18 cellular contexts compared by ENCODE assay signal in the genomic region with DNA sequence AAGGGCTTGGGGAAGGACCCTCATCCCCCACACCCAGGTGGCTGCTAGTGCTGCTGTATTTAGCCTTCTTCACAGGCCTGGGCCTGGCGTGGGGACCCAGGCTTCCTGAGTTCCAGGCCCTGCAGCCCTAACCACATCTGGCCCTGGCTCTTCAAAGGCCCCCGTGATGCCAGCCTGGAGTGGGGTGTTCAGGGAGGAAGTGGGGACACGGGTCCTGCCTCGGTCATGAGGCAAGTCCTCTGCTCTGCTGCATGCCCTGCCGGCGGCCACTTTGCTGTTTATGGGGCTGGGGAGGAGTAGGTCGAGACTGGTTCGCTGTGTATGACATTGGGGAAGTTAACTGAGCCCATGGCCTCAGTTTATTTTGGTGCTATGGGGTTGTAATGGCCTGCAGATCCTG. TPM values are rescaled to one million over a fixed set of nuclear protein-coding genes. Genes with fewer than 3 reads are reported as not detected.
A peak's percentile ranks its signal among the peaks of the same experiment; 100 is the strongest.
DNase-seq lines count a peak whose midpoint lies in the region; ATAC-seq, FAIRE-seq and TF ChIP-seq lines count a peak whose summit lies in the region.
"Had no signal": no experiment of that assay in that cellular context is flagged by ENCODE, and none has a peak within 500 bp of the region (broad histone marks: within the 10 kb centered on the region; RNA-seq: fewer than 3 reads in every experiment).

No MANE protein-coding gene starts in this region.

- H3K36me3 Mint-ChIP-seq in astrocyte (ENCODE audit: low read depth, unreplicated experiment): no peaks in the 10 kb centered on the region
- H3K36me3 Mint-ChIP-seq in activated CD4-positive, alpha-beta T cell treated with anti-CD3 and anti-CD28 coated beads, Interleukin-2, amount 10 ng/mL, durations not matched to agents 7 days and 5 days (ENCODE audit: low read depth): no peaks in the 10 kb centered on the region
- H3K36me3 Mint-ChIP-seq: CD8-positive, alpha-beta memory T cell had no signal

- H4K8ac ChIP-seq in mesenchymal stem cell (ENCODE audit: low read length): no peak overlapping the region

- in situ Hi-C loops in KBM-7 (cut with MboI; ENCODE audit: low pct_unique_long_range_greater_than_20kb, low sequenced_read_pairs): no loop called here

- H3K9ac ChIP-seq in BLaER1 treated with 17β-estradiol and CSF1 and Interleukin-3, amounts not matched to agents 10 nM and 100 nM: peak overlapping the region in 3 of 11 experiments; percentile 18 to 44 (median 18); a peak in 4 of 22 replicates
- H3K9ac ChIP-seq in astrocyte (ENCODE audit: low read length) (no peak overlapping the region), mesenchymal stem cell (ENCODE audit: low read length) (no peak overlapping the region)

- 92% methylated on average over 8 of the region's 8 CpGs for WGBS in mesenchymal stem cell

- H2AFZ ChIP-seq in astrocyte (ENCODE audit: low read depth, low read length) (no peak overlapping the region), mesenchymal stem cell (ENCODE audit: low read depth, low read length) (no peak overlapping the region)

- H3K79me2 ChIP-seq in astrocyte (ENCODE audit: insufficient read depth, low read length): no peaks in the 10 kb centered on the region

- POLR2A ChIA-PET in activated CD4-positive, alpha-beta T cell treated with anti-CD3 and anti-CD28 coated beads, Interleukin-2, amount 10 ng/mL, durations not matched to agents 7 days and 5 days (lab: Charles Lee): no interaction called here

- peaks cover 10 to 69% (median 54%) of the 10 kb centered on the region in 10 experiments for H3K4me1 ChIP-seq in BLaER1 treated with 17β-estradiol and CSF1 and Interleukin-3, amounts not matched to agents 10 nM and 100 nM
- H3K4me1 ChIP-seq in astrocyte (ENCODE audit: insufficient read depth, low read length): peaks cover 9% of the 10 kb centered on the region
- peaks cover 46% of the 10 kb centered on the region for H3K4me1 ChIP-seq in mesenchymal stem cell (ENCODE audit: control insufficient read depth, insufficient read depth, low read depth, low read length)
- H3K4me1 ChIP-seq in tibial artery: peaks cover 0 to 67% (median 52%) of the 10 kb centered on the region in 4 donors
- H3K4me1 ChIP-seq: BE2C, Caco-2 had no signal

- peaks cover 6% of the 10 kb centered on the region for H3K4me1 Mint-ChIP-seq in astrocyte (ENCODE audit: low read depth, unreplicated experiment)
- peaks cover 5% of the 10 kb centered on the region for H3K4me1 Mint-ChIP-seq in activated CD4-positive, alpha-beta T cell treated with anti-CD3 and anti-CD28 coated beads, Interleukin-2, amount 10 ng/mL, durations not matched to agents 7 days and 5 days
- H3K4me1 Mint-ChIP-seq: CD8-positive, alpha-beta memory T cell had no signal

- H3K4ac ChIP-seq in mesenchymal stem cell (ENCODE audit: low read depth in 1 of 2, low read length in 2 of 2): no peak overlapping the region

- no peak overlapping the region for H3K18ac ChIP-seq in mesenchymal stem cell (ENCODE audit: low read depth in 1 of 2, low read length in 2 of 2)

- FAIRE-seq in astrocyte (lab: Jason Lieb, UNC): no peak
- FAIRE-seq: A549, GM12892, H54 had no signal

- no peak overlapping the region for H2BK15ac ChIP-seq in mesenchymal stem cell (ENCODE audit: low read depth, poor library complexity, severe bottlenecking)

- no peak for ATAC-seq in GM19035 (IDR thresholded peaks at IDR 0.05; ENCODE audit: unreplicated experiment)
- ATAC-seq: A549, HCT116 had no signal

- no peak overlapping the region for H2BK12ac ChIP-seq in mesenchymal stem cell (ENCODE audit: low read length in 2 of 2)

- CTCF ChIA-PET in activated CD4-positive, alpha-beta T cell treated with anti-CD3 and anti-CD28 coated beads, Interleukin-2, amount 10 ng/mL, durations not matched to agents 7 days and 5 days (lab: Charles Lee): no interaction called here

- H3K27ac Mint-ChIP-seq in astrocyte (ENCODE audit: unreplicated experiment): peak overlapping the region; percentile 31
- H3K27ac Mint-ChIP-seq in activated CD4-positive, alpha-beta T cell treated with anti-CD3 and anti-CD28 coated beads, Interleukin-2, amount 10 ng/mL, durations not matched to agents 7 days and 5 days: no peak overlapping the region
- H3K27ac Mint-ChIP-seq: CD8-positive, alpha-beta memory T cell had no signal

- no peak overlapping the region for H3K23ac ChIP-seq in mesenchymal stem cell (ENCODE audit: low read length in 2 of 2)

- no peaks in the 10 kb centered on the region for H3K36me3 ChIP-seq in BLaER1 treated with 17β-estradiol and CSF1 and Interleukin-3, amounts not matched to agents 10 nM and 100 nM
- no peaks in the 10 kb centered on the region for H3K36me3 ChIP-seq in astrocyte (ENCODE audit: insufficient read depth, low read length)
- no peaks in the 10 kb centered on the region for H3K36me3 ChIP-seq in mesenchymal stem cell (ENCODE audit: control insufficient read depth in 1 of 2, insufficient read depth in 2 of 2, low read depth in 1 of 2, low read length in 2 of 2)
- no peaks in the 10 kb centered on the region for H3K36me3 ChIP-seq in tibial artery
- H3K36me3 ChIP-seq: BE2C had no signal

- H3K14ac ChIP-seq in mesenchymal stem cell (ENCODE audit: low read length in 2 of 2): no peak overlapping the region

- no peak overlapping the region for H3K4me3 ChIP-seq in BLaER1 treated with 17β-estradiol and CSF1 and Interleukin-3, amounts not matched to agents 10 nM and 100 nM
- no peak overlapping the region for H3K4me3 ChIP-seq in astrocyte (ENCODE audit: insufficient read depth, low read depth, low read length)
- H3K4me3 ChIP-seq in mesenchymal stem cell (ENCODE audit: insufficient read depth in 1 of 2, low read depth in 1 of 2, low read length in 2 of 2): no peak overlapping the region
- H3K4me3 ChIP-seq in tibial artery: no peak overlapping the region
- H3K4me3 ChIP-seq: A549 had no signal

- H3K9me3 Mint-ChIP-seq in astrocyte (ENCODE audit: unreplicated experiment): no peaks in the 10 kb centered on the region
- H3K9me3 Mint-ChIP-seq in activated CD4-positive, alpha-beta T cell treated with anti-CD3 and anti-CD28 coated beads, Interleukin-2, amount 10 ng/mL, durations not matched to agents 7 days and 5 days: no peaks in the 10 kb centered on the region
- H3K9me3 Mint-ChIP-seq: CD8-positive, alpha-beta memory T cell had no signal

- no peak overlapping the region for H3K4me3 Mint-ChIP-seq in astrocyte (ENCODE audit: unreplicated experiment)
- H3K4me3 Mint-ChIP-seq in activated CD4-positive, alpha-beta T cell treated with anti-CD3 and anti-CD28 coated beads, Interleukin-2, amount 10 ng/mL, durations not matched to agents 7 days and 5 days: no peak overlapping the region
- H3K4me3 Mint-ChIP-seq: CD8-positive, alpha-beta memory T cell had no signal

- DNase-seq in astrocyte (ENCODE audit: low read depth) (no peak), mesenchymal stem cell (no peak), tibial artery (no peak), NOMO-1 (lab: John Stamatoyannopoulos, UW; ENCODE audit: unreplicated experiment in 2 of 2) (no peak), KBM-7 (no peak)
- no peak for DNase-seq in activated CD4-positive, alpha-beta T cell treated with anti-CD3 and anti-CD28 coated beads, Interleukin-2, amount 10 ng/mL, durations not matched to agents 7 days and 5 days
- DNase-seq: BE2C; Caco-2; CD8-positive, alpha-beta memory T cell; DND-41; GDM1; IMR-90 had no signal

- TF ChIP-seq CTCF in astrocyte (IDR thresholded peaks at IDR 0.05; ENCODE audit: insufficient read depth, low read depth, low read length) (no peak), tibial artery (IDR thresholded peaks at IDR 0.05) (no peak)

- H2AK5ac ChIP-seq in mesenchymal stem cell (ENCODE audit: low read length, severe bottlenecking): peak overlapping the region; percentile 37

- H4K91ac ChIP-seq in mesenchymal stem cell (ENCODE audit: low read length): no peak overlapping the region

- no peaks in the 10 kb centered on the region for H3K27me3 ChIP-seq in BLaER1 treated with 17β-estradiol and CSF1 and Interleukin-3, amounts not matched to agents 10 nM and 100 nM
- H3K27me3 ChIP-seq in astrocyte (ENCODE audit: insufficient read depth, low read length) (peaks cover 8% of the 10 kb centered on the region), mesenchymal stem cell (ENCODE audit: control insufficient read depth in 1 of 2, insufficient read depth in 1 of 2, low read length in 2 of 2) (no peaks in the 10 kb centered on the region), tibial artery (no peaks in the 10 kb centered on the region)
- H3K27me3 ChIP-seq: BE2C had no signal

- no peaks in the 10 kb centered on the region for H3K9me3 ChIP-seq in BLaER1 treated with 17β-estradiol and CSF1 and Interleukin-3, amounts not matched to agents 10 nM and 100 nM (replicated peaks in 1 of 11)
- no peaks in the 10 kb centered on the region for H3K9me3 ChIP-seq in astrocyte (ENCODE audit: insufficient read depth, low read depth, low read length)
- no peaks in the 10 kb centered on the region for H3K9me3 ChIP-seq in mesenchymal stem cell (ENCODE audit: control insufficient read depth, low read length)
- no peaks in the 10 kb centered on the region for H3K9me3 ChIP-seq in tibial artery
- H3K9me3 ChIP-seq: A549, BE2C, Caco-2 had no signal

- no peak overlapping the region for H2BK5ac ChIP-seq in mesenchymal stem cell (ENCODE audit: low read depth, low read length, poor library complexity, severe bottlenecking)

- H3K79me1 ChIP-seq in mesenchymal stem cell (replicated peaks; ENCODE audit: low read length, poor library complexity, severe bottlenecking): no peaks in the 10 kb centered on the region

- peak overlapping the region in 9 of 11 experiments; percentile 24 to 77 (median 63); a peak in 16 of 22 replicates for H3K4me2 ChIP-seq in BLaER1 treated with 17β-estradiol and CSF1 and Interleukin-3, amounts not matched to agents 10 nM and 100 nM
- no peak overlapping the region for H3K4me2 ChIP-seq in astrocyte (ENCODE audit: low read length)
- no peak overlapping the region for H3K4me2 ChIP-seq in mesenchymal stem cell (ENCODE audit: low read length, poor library complexity, severe bottlenecking)
- H3K4me2 ChIP-seq: A549 had no signal

- H3K27ac ChIP-seq in BLaER1 treated with 17β-estradiol and CSF1 and Interleukin-3, amounts not matched to agents 10 nM and 100 nM: peak overlapping the region in 5 of 11 experiments; percentile 3 to 39 (median 18); a peak in 2 of 22 replicates
- no peak overlapping the region for H3K27ac ChIP-seq in astrocyte (ENCODE audit: low read depth, low read length)
- H3K27ac ChIP-seq in mesenchymal stem cell (ENCODE audit: low read length, poor library complexity, severe bottlenecking): no peak overlapping the region
- H3K27ac ChIP-seq in tibial artery: peak overlapping the region; percentile 14 to 15
- H3K27ac ChIP-seq: A549 had no signal

- intact Hi-C loops in tibial artery (cut with DNase I; ENCODE audit: low total_unique reads): no loop called here

- no peaks in the 10 kb centered on the region; a peak in 1 of 22 replicates for H4K20me1 ChIP-seq in BLaER1 treated with 17β-estradiol and CSF1 and Interleukin-3, amounts not matched to agents 10 nM and 100 nM
- H4K20me1 ChIP-seq in astrocyte (ENCODE audit: insufficient read depth, low read length): no peaks in the 10 kb centered on the region

- H3K27me3 Mint-ChIP-seq in astrocyte (ENCODE audit: low read depth, unreplicated experiment): peaks cover 33% of the 10 kb centered on the region
- no peaks in the 10 kb centered on the region for H3K27me3 Mint-ChIP-seq in activated CD4-positive, alpha-beta T cell treated with anti-CD3 and anti-CD28 coated beads, Interleukin-2, amount 10 ng/mL, durations not matched to agents 7 days and 5 days

- H2BK120ac ChIP-seq in mesenchymal stem cell (ENCODE audit: low read depth, low read length): no peak overlapping the region

RNA-seq across cellular contexts. Expression of gene AQP1, which starts 8.5 kb away (rescaled TPM):
- total RNA-seq in astrocyte: 6.7 and 10.0 TPM in 2 replicates
- polyA plus RNA-seq in mesenchymal stem cell (2013, experiment 1 of 2): 1.0 TPM
- 0.86 TPM for polyA plus RNA-seq in mesenchymal stem cell (2013, experiment 2 of 2)
- total RNA-seq in activated CD4-positive, alpha-beta T cell treated with anti-CD3 and anti-CD28 coated beads, Interleukin-2, amount 10 ng/mL, durations not matched to agents 7 days and 5 days: under 1 TPM; 0.12 to 0.21 TPM
- polyA plus RNA-seq: CD8-positive, alpha-beta memory T cell had no signal

Comparison
In these comparisons a context has a peak if more than half of its experiments do, and no peak if none do; other contexts are left out.
1. H3K27ac ChIP-seq: peak in tibial artery (2 of 2); none in astrocyte (single experiment) and mesenchymal stem cell (single experiment).
2. H3K4me2 ChIP-seq: peak in BLaER1 treated with 17β-estradiol and CSF1 and Interleukin-3, amounts not matched to agents 10 nM and 100 nM (9 of 11); none in astrocyte (single experiment) and mesenchymal stem cell (single experiment).